7 cellular contexts compared by ENCODE assay signal in genomic region chr15:76994001-76994400, GRCh38. TPM values are rescaled to one million over a fixed set of nuclear protein-coding genes. Genes with fewer than 3 reads are reported as not detected.
DNase-seq lines count a peak whose midpoint lies in the region; ATAC-seq, FAIRE-seq and TF ChIP-seq lines count a peak whose summit lies in the region.

No MANE protein-coding gene starts in this region.

- intact Hi-C loops in right cardiac atrium (cut with DNase I), result no loop called here

- FAIRE-seq in HTR-8/SVneo (lab: Jason Lieb, UNC), result no peak

- H3K4me3 ChIP-seq in right cardiac atrium (ENCODE audit: low read length), result no peak overlapping the region
- H3K4me3 ChIP-seq in thoracic aorta, result no peak overlapping the region
- no peak overlapping the region for H3K4me3 ChIP-seq in SJCRH30

- H3K36me3 ChIP-seq in thoracic aorta (no peaks in the 10 kb centered on the region), SJCRH30 (no peaks in the 10 kb centered on the region)

- no peaks in the 10 kb centered on the region for H3K27me3 ChIP-seq in right cardiac atrium (ENCODE audit: control insufficient read depth, insufficient read depth)
- H3K27me3 ChIP-seq in thoracic aorta (replicated peaks; ENCODE audit: insufficient read depth), result no peaks in the 10 kb centered on the region
- no peaks in the 10 kb centered on the region for H3K27me3 ChIP-seq in SJCRH30

- WGBS in right cardiac atrium, result 87% methylated on average over 8 of the region's 8 CpGs

- peak in 1 of 2 donors; percentile 13 for ATAC-seq in right cardiac atrium
- no peak for ATAC-seq in thoracic aorta (ENCODE audit: insufficient number of reproducible peaks, low FRiP score, low read depth)

- H3K4me1 ChIP-seq in right cardiac atrium (ENCODE audit: control insufficient read depth, insufficient read depth, low read length), result peaks cover 7% of the 10 kb centered on the region
- H3K4me1 ChIP-seq in thoracic aorta (ENCODE audit: control insufficient read depth in 1 of 2, low read depth in 2 of 2), result peaks cover 22 to 45% of the 10 kb centered on the region in 2 donors
- H3K4me1 ChIP-seq in SJCRH30, result 0 out of 2 replicates have a peak, but pooled peaks cover 10% of the 10 kb centered on the region

- H3K9me3 ChIP-seq in right cardiac atrium (ENCODE audit: control insufficient read depth, low read length), result no peaks in the 10 kb centered on the region
- no peaks in the 10 kb centered on the region for H3K9me3 ChIP-seq in thoracic aorta
- no peaks in the 10 kb centered on the region for H3K9me3 ChIP-seq in SJCRH30 (replicated peaks)

- DNase-seq in RPMI7951 (ENCODE audit: low read depth) (peak; percentile 12), right cardiac atrium (peak; percentile 64 to 82 (median 79)), thoracic aorta (ENCODE audit: low spot score) (no peak), SJCRH30 (no peak), SHP77 (lab: John Stamatoyannopoulos, UW) (no peak), HTR-8/SVneo (ENCODE audit: insufficient read length, low spot score) (no peak)
- peak; percentile 65 for DNase-seq in activated T-cell treated with anti-CD3 and anti-CD28 coated beads, Interleukin-2, amount 50 U/mL, for 1 hour

- no peak overlapping the region for H3K27ac ChIP-seq in right cardiac atrium (ENCODE audit: low read length)
- H3K27ac ChIP-seq in thoracic aorta, result peak overlapping the region; percentile 92 to 95
- H3K27ac ChIP-seq in SJCRH30, result no peak overlapping the region

- no peak for TF ChIP-seq CTCF in thoracic aorta (IDR thresholded peaks at IDR 0.05)

RNA-seq across cellular contexts. Expression of gene PSTPIP1, which starts 0.9 kb away (rescaled TPM):
- 0.29 TPM in 1 of 2 replicates, not detected in the other for total RNA-seq in RPMI7951 (2014; rRNA removed; shearing (Covaris generic))
- total RNA-seq in right cardiac atrium, result 1 to 10 TPM; 2.9 to 6.0 (median 5.5) TPM
- polyA plus RNA-seq in right cardiac atrium, result 1.9 TPM
- 10 to 100 TPM; 24.5 to 24.8 TPM for total RNA-seq in thoracic aorta
- 11.7 and 13.4 TPM in 2 replicates for total RNA-seq in SJCRH30 (2014; rRNA removed; shearing (Covaris generic))

Comparison
In these comparisons a context has a peak if more than half of its experiments do, and no peak if none do; other contexts are left out.
1. DNase-seq: peak in RPMI7951 (single experiment), activated T-cell treated with anti-CD3 and anti-CD28 coated beads, Interleukin-2, amount 50 U/mL, for 1 hour (single experiment) and right cardiac atrium (3 of 3); none in thoracic aorta (single experiment), SJCRH30 (0 of 2), SHP77 (0 of 2) and HTR-8/SVneo (single experiment).
2. H3K27ac ChIP-seq: peak in thoracic aorta (2 of 2); none in right cardiac atrium (single experiment) and SJCRH30 (single experiment).